ENCODE assay signal across 9 cellular contexts in the genomic region with DNA sequence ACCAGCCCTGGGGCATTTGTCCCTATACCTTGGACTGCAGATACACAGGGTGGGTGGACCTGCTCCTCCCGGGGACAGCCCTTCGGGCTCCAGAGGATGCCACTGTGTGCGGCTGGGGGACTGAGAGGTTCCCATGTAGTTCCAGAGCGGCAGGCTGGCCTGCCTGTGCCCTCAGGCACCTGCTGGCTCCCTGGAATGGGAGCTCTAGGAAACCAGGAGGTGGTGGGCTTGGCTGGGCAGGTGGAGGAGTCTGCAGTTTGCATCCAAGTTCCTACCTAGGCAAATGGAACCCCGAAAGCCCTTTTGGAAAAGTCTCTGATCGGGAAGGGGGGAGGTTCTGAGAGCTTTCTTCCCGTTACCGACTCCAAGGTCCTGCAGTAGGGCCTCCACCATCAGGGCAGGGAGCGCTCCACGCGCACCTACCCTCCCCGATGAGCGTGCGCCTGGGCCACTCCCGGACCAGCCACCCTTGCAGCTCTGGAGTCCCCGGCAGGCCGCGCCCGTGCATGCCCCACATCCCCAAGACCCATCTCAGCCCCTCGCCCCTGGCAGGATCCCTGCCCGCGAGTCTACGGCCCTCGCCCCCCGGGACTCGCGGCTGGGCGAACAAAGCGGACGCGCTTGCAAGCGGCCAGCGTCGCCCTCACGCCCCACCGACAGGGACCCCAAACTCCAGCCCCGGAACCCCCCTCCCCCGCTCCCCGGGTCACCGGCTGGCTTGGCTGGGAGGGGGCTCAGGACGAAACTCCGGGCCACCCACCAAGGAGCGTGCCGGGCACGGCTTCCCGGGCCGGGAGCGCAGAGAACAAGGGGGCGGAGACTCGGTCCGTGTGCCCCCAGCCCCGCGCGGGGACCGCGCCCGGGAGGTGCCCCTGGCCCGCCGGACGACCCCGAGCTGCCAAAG. TPM values are rescaled to one million over a fixed set of nuclear protein-coding genes. Genes with fewer than 3 reads are reported as not detected.
A peak's percentile ranks its signal among the peaks of the same experiment; 100 is the strongest.
DNase-seq lines count a peak whose midpoint lies in the region; ATAC-seq, FAIRE-seq and TF ChIP-seq lines count a peak whose summit lies in the region.
"Had no signal": no experiment of that assay in that cellular context is flagged by ENCODE, and none has a peak within 500 bp of the region (broad histone marks: within the 10 kb centered on the region; RNA-seq: fewer than 3 reads in every experiment).

No MANE protein-coding gene starts in this region.

- H3K27me3 ChIP-seq in iPS-15b (ENCODE audit: control insufficient read depth, insufficient read depth, low read length), result no peaks in the 10 kb centered on the region

- H3K27ac Mint-ChIP-seq in activated T-cell treated with anti-CD3 and anti-CD28 coated beads, Interleukin-2, amount 50 U/mL, for 24 hours, result no peak overlapping the region
- H3K27ac Mint-ChIP-seq in activated naive CD8-positive, alpha-beta T cell treated with anti-CD3 and anti-CD28 coated beads, Interleukin-2, amount 50 U/mL, for 24 hours, result no peak overlapping the region
- H3K27ac Mint-ChIP-seq in stimulated activated memory B cell treated with anti-CD40 and anti-IgM and Interleukin-4, amounts not matched to agents 10 μg/mL and 1 μg/mL and 100 μg/mL, for 72 hours, result no peak overlapping the region

- ATAC-seq in activated naive CD8-positive, alpha-beta T cell treated with anti-CD3 and anti-CD28 coated beads, Interleukin-2, amount 50 U/mL, for 24 hours, result no peak
- ATAC-seq in stimulated activated memory B cell treated with anti-CD40 and anti-IgM and Interleukin-4, amounts not matched to agents 10 μg/mL and 1 μg/mL and 100 μg/mL, for 72 hours, result peak; percentile 4
- no peak for ATAC-seq in GM18498 (IDR thresholded peaks at IDR 0.05; ENCODE audit: unreplicated experiment)

- H3K4me1 Mint-ChIP-seq in activated T-cell treated with anti-CD3 and anti-CD28 coated beads, Interleukin-2, amount 50 U/mL, for 24 hours (ENCODE audit: low read depth), result peaks cover 23% of the 10 kb centered on the region
- peaks cover 20% of the 10 kb centered on the region for H3K4me1 Mint-ChIP-seq in activated naive CD8-positive, alpha-beta T cell treated with anti-CD3 and anti-CD28 coated beads, Interleukin-2, amount 50 U/mL, for 24 hours
- peaks cover 16% of the 10 kb centered on the region for H3K4me1 Mint-ChIP-seq in stimulated activated memory B cell treated with anti-CD40 and anti-IgM and Interleukin-4, amounts not matched to agents 10 μg/mL and 1 μg/mL and 100 μg/mL, for 72 hours

- no peaks in the 10 kb centered on the region for H3K9me3 ChIP-seq in iPS-15b (ENCODE audit: control insufficient read depth, insufficient read depth, low read length)

- H3K36me3 Mint-ChIP-seq in activated T-cell treated with anti-CD3 and anti-CD28 coated beads, Interleukin-2, amount 50 U/mL, for 24 hours (ENCODE audit: low read depth), result peaks cover 5% of the 10 kb centered on the region
- peaks cover 5% of the 10 kb centered on the region for H3K36me3 Mint-ChIP-seq in activated naive CD8-positive, alpha-beta T cell treated with anti-CD3 and anti-CD28 coated beads, Interleukin-2, amount 50 U/mL, for 24 hours (ENCODE audit: low read depth)
- H3K36me3 Mint-ChIP-seq in stimulated activated memory B cell treated with anti-CD40 and anti-IgM and Interleukin-4, amounts not matched to agents 10 μg/mL and 1 μg/mL and 100 μg/mL, for 72 hours, result no peaks in the 10 kb centered on the region

- H3K27me3 Mint-ChIP-seq in activated T-cell treated with anti-CD3 and anti-CD28 coated beads, Interleukin-2, amount 50 U/mL, for 24 hours, result peaks cover 21% of the 10 kb centered on the region
- peaks cover 18% of the 10 kb centered on the region for H3K27me3 Mint-ChIP-seq in activated naive CD8-positive, alpha-beta T cell treated with anti-CD3 and anti-CD28 coated beads, Interleukin-2, amount 50 U/mL, for 24 hours
- H3K27me3 Mint-ChIP-seq in stimulated activated memory B cell treated with anti-CD40 and anti-IgM and Interleukin-4, amounts not matched to agents 10 μg/mL and 1 μg/mL and 100 μg/mL, for 72 hours, result peaks cover 40% of the 10 kb centered on the region

- no peak for TF ChIP-seq POLR2A in GM12891 (IDR thresholded peaks at IDR 0.05; ENCODE audit: low read depth, low read length)

- no peak for FAIRE-seq in GM12891 (lab: Jason Lieb, UNC)
- FAIRE-seq: colon had no signal

- H3K4me1 ChIP-seq in iPS-15b (ENCODE audit: control insufficient read depth, insufficient read depth, low read length), result peaks cover 17% of the 10 kb centered on the region

- peak overlapping the region; percentile 62 for H3K4me3 Mint-ChIP-seq in activated T-cell treated with anti-CD3 and anti-CD28 coated beads, Interleukin-2, amount 50 U/mL, for 24 hours
- peak overlapping the region; percentile 52 for H3K4me3 Mint-ChIP-seq in activated naive CD8-positive, alpha-beta T cell treated with anti-CD3 and anti-CD28 coated beads, Interleukin-2, amount 50 U/mL, for 24 hours
- peak overlapping the region; percentile 68 for H3K4me3 Mint-ChIP-seq in stimulated activated memory B cell treated with anti-CD40 and anti-IgM and Interleukin-4, amounts not matched to agents 10 μg/mL and 1 μg/mL and 100 μg/mL, for 72 hours

- no peak for DNase-seq in activated T-cell treated with anti-CD3 and anti-CD28 coated beads, Interleukin-2, amount 50 U/mL, for 24 hours
- DNase-seq in activated T-cell treated with anti-CD3 and anti-CD28 coated beads for 4 hours (no peak), GM12891 (ENCODE audit: insufficient read length, low spot score) (no peak), NCI-H187 (lab: John Stamatoyannopoulos, UW) (no peak)
- DNase-seq in activated naive CD8-positive, alpha-beta T cell treated with anti-CD3 and anti-CD28 coated beads, Interleukin-2, amount 50 U/mL, for 24 hours, result no peak

- peak overlapping the region; percentile 19 for H3K9ac ChIP-seq in iPS-15b (ENCODE audit: low read depth, low read length)

- H3K9me3 Mint-ChIP-seq in activated T-cell treated with anti-CD3 and anti-CD28 coated beads, Interleukin-2, amount 50 U/mL, for 24 hours, result peaks cover 6% of the 10 kb centered on the region
- peaks cover 5% of the 10 kb centered on the region for H3K9me3 Mint-ChIP-seq in activated naive CD8-positive, alpha-beta T cell treated with anti-CD3 and anti-CD28 coated beads, Interleukin-2, amount 50 U/mL, for 24 hours
- no peaks in the 10 kb centered on the region for H3K9me3 Mint-ChIP-seq in stimulated activated memory B cell treated with anti-CD40 and anti-IgM and Interleukin-4, amounts not matched to agents 10 μg/mL and 1 μg/mL and 100 μg/mL, for 72 hours

- H3K4me3 ChIP-seq in iPS-15b (ENCODE audit: low read depth, low read length), result peak overlapping the region; percentile 65

- peaks cover 3% of the 10 kb centered on the region for H3K36me3 ChIP-seq in iPS-15b (ENCODE audit: control insufficient read depth, insufficient read depth, low read length)

TF ChIP-seq in GM12891, 5 proteins besides CTCF, POLR2A, EP300 and RAD21:
- TF ChIP-seq POU2F2 (IDR thresholded peaks at IDR 0.05; ENCODE audit: low read depth, low read length) (no peak), PAX5 (IDR thresholded peaks at IDR 0.05; ENCODE audit: insufficient read depth, low read length, severe bottlenecking) (no peak), POLR2AphosphoS5 (IDR thresholded peaks at IDR 0.05; ENCODE audit: low read depth, low read length) (no peak), SPI1 (IDR thresholded peaks at IDR 0.05; ENCODE audit: low read depth, low read length) (no peak), TAF1 (IDR thresholded peaks at IDR 0.05; ENCODE audit: low read depth, low read length) (no peak)

RNA-seq across cellular contexts. Expression of a gene that starts 0.7 kb away (rescaled TPM):
- 5.0 TPM for polyA plus RNA-seq in GM12891 (2012; ENCODE audit: low read depth, missing spikeins)

RNA-seq across cellular contexts. Expression of a gene that starts 58.6 kb away (rescaled TPM):
- polyA plus RNA-seq in GM12891 (2012; ENCODE audit: low read depth, missing spikeins), result 0.13 TPM
